In genomic region chr12:64670856-64671639, GRCh38 we compare ENCODE assay signal across 8 cellular contexts.
DNase-seq lines count a peak whose midpoint lies in the region; ATAC-seq and TF ChIP-seq lines count a peak whose summit lies in the region.

No MANE protein-coding gene starts in this region.

- H3K9ac ChIP-seq in SK-N-MC (ENCODE audit: insufficient read length), result no peak overlapping the region

- H3K27ac ChIP-seq in SK-N-MC, result no peak overlapping the region; the same call in 1 of the 2 replicates

- no peaks in the 10 kb centered on the region for H3K9me3 ChIP-seq in SK-N-MC (ENCODE audit: low read depth, low read length)

- no peaks in the 10 kb centered on the region for H3K36me3 ChIP-seq in SK-N-MC (ENCODE audit: insufficient read depth, low read length)

- H3K4me3 ChIP-seq in SK-N-MC (peak overlapping the region; percentile 62), epithelial cell of esophagus (ENCODE audit: low read length) (no peak overlapping the region)

- TF ChIP-seq CTCF in epithelial cell of esophagus (IDR thresholded peaks at IDR 0.05; ENCODE audit: insufficient read depth, low read depth, low read length, missing control alignments), result no peak

- DNase-seq in ELF-1 (ENCODE audit: low read depth, low spot score) (peak; percentile 71), SK-N-MC (ENCODE audit: low read depth, low spot score) (no peak), epithelial cell of esophagus (ENCODE audit: low read depth) (peak; percentile 90), non-pigmented ciliary epithelial cell (ENCODE audit: low read depth) (peak; percentile 45), DMS 273 (lab: John Stamatoyannopoulos, UW; ENCODE audit: unreplicated experiment) (no peak), DMS53 (lab: John Stamatoyannopoulos, UW) (no peak)
- no peak for DNase-seq in stimulated activated CD8-positive, alpha-beta memory T cell treated with anti-CD3 and anti-CD28 coated beads, Interleukin-4, amount 100 ng/mL, for 48 hours

- no peak for ATAC-seq in HG03045 (IDR thresholded peaks at IDR 0.05; ENCODE audit: unreplicated experiment)

Comparison
In these comparisons a context has a peak if more than half of its experiments do, and no peak if none do; other contexts are left out.
1. DNase-seq: peak in ELF-1 (single experiment), epithelial cell of esophagus (single experiment) and non-pigmented ciliary epithelial cell (single experiment); none in SK-N-MC (single experiment), DMS 273 (single experiment), stimulated activated CD8-positive, alpha-beta memory T cell treated with anti-CD3 and anti-CD28 coated beads, Interleukin-4, amount 100 ng/mL, for 48 hours (single experiment) and DMS53 (single experiment).